ENCODE assay signal across 25 cellular contexts in genomic region chr16:65994305-65994704, GRCh38.
"Had no signal": no experiment of that assay in that cellular context is flagged by ENCODE, and none has a peak within 500 bp of the region (broad histone marks: within the 10 kb centered on the region; RNA-seq: fewer than 3 reads in every experiment).

No MANE protein-coding gene starts in this region.

- H3K4me3 Mint-ChIP-seq: activated naive CD8-positive, alpha-beta T cell; activated T-cell treated with anti-CD3 and anti-CD28 coated beads, Interleukin-2, amount 50 U/mL, for 24 hours; activated T-helper 17 cell treated with anti-CD3 and anti-CD28 coated beads, Interleukin-2, amount 50 U/mL, for 72 hours; central memory CD8-positive, alpha-beta T cell; effector memory CD8-positive, alpha-beta T cell; immature natural killer cell; naive thymus-derived CD8-positive, alpha-beta T cell; stimulated activated effector memory CD8-positive, alpha-beta T cell treated with anti-CD3 and anti-CD28 coated beads, Interleukin-12 subunit alpha, Interleukin-12 subunit beta, amount 100 ng/mL, for 72 hours had no signal

- H3K27ac Mint-ChIP-seq: activated naive CD8-positive, alpha-beta T cell; activated T-cell treated with anti-CD3 and anti-CD28 coated beads, Interleukin-2, amount 50 U/mL, for 24 hours; activated T-helper 17 cell treated with anti-CD3 and anti-CD28 coated beads, Interleukin-2, amount 50 U/mL, for 72 hours; effector memory CD8-positive, alpha-beta T cell; immature natural killer cell; naive thymus-derived CD8-positive, alpha-beta T cell; stimulated activated effector memory CD8-positive, alpha-beta T cell treated with anti-CD3 and anti-CD28 coated beads, Interleukin-12 subunit alpha, Interleukin-12 subunit beta, amount 100 ng/mL, for 72 hours had no signal

- DNase-seq: activated CD4-positive, alpha-beta T cell treated with anti-CD3 and anti-CD28 coated beads for 1 hour; activated naive CD4-positive, alpha-beta T cell; activated T-cell treated with anti-CD3 and anti-CD28 coated beads, Interleukin-2, amount 50 U/mL, for 24 hours; adrenal gland; colonic mucosa; dorsolateral prefrontal cortex; effector memory CD8-positive, alpha-beta T cell; glutamatergic neuron; immature natural killer cell; left lung; naive thymus-derived CD8-positive, alpha-beta T cell; ovary; right cardiac atrium; stimulated activated CD4-positive, alpha-beta T cell treated with anti-CD3 and anti-CD28 coated beads, Interleukin-2, amount 100 ng/mL, for 24 hours; stomach had no signal

- H3K9me3 Mint-ChIP-seq: activated T-cell treated with anti-CD3 and anti-CD28 coated beads, Interleukin-2, amount 50 U/mL, for 24 hours; activated T-helper 17 cell treated with anti-CD3 and anti-CD28 coated beads, Interleukin-2, amount 50 U/mL, for 72 hours had no signal

- H3K27me3 Mint-ChIP-seq: activated T-cell treated with anti-CD3 and anti-CD28 coated beads, Interleukin-2, amount 50 U/mL, for 24 hours; effector memory CD8-positive, alpha-beta T cell had no signal

- H3K4me1 Mint-ChIP-seq: activated T-helper 17 cell treated with anti-CD3 and anti-CD28 coated beads, Interleukin-2, amount 50 U/mL, for 72 hours; central memory CD8-positive, alpha-beta T cell; immature natural killer cell; naive thymus-derived CD8-positive, alpha-beta T cell; stimulated activated effector memory CD8-positive, alpha-beta T cell treated with anti-CD3 and anti-CD28 coated beads, Interleukin-12 subunit alpha, Interleukin-12 subunit beta, amount 100 ng/mL, for 72 hours had no signal

- H3K4me3 ChIP-seq: adrenal gland, ascending aorta, colonic mucosa, dorsolateral prefrontal cortex, hepatocyte, left lung, lung, ovary, skin epidermis, stomach, suprapubic skin, tibial nerve had no signal

- H3K36me3 Mint-ChIP-seq: activated naive CD8-positive, alpha-beta T cell; immature natural killer cell had no signal
